ENCODE assay signal across 18 cellular contexts in genomic region chr11:56883590-56883989, GRCh38.
DNase-seq lines count a peak whose midpoint lies in the region; ATAC-seq, FAIRE-seq and TF ChIP-seq lines count a peak whose summit lies in the region.
"Had no signal": no experiment of that assay in that cellular context is flagged by ENCODE, and none has a peak within 500 bp of the region (broad histone marks: within the 10 kb centered on the region; RNA-seq: fewer than 3 reads in every experiment).

No MANE protein-coding gene starts in this region.

- H3K79me2 ChIP-seq in osteoblast (ENCODE audit: insufficient read depth, low read length), result no peaks in the 10 kb centered on the region

- TF ChIP-seq EP300 in A549 (IDR thresholded peaks at IDR 0.05), result no peak

- no peak for DNase-seq in A549 (ENCODE audit: low read depth in 1 of 2, low spot score in 1 of 2)
- DNase-seq in colonic mucosa, result no peak
- peak; percentile 38 for DNase-seq in osteoblast (ENCODE audit: insufficient read length, low spot score, missing footprints)
- DNase-seq in activated effector memory CD4-positive, alpha-beta T cell treated with Interleukin-2 at 50 U/mL for 16 hours, result no peak
- no peak for DNase-seq in stimulated activated CD4-positive, alpha-beta T cell treated with anti-CD3 and anti-CD28 coated beads, Interleukin-12 subunit alpha, Interleukin-12 subunit beta, amount 100 ng/mL, for 4 hours
- DNase-seq: 8988T; C1 segment of cervical spinal cord; CD4-positive, alpha-beta memory T cell; COR-L47; DMS153; DND-41; GOT3; HFFc6 had no signal

- H3K27me3 ChIP-seq in colonic mucosa (no peaks in the 10 kb centered on the region), osteoblast (ENCODE audit: insufficient read depth, low read length) (no peaks in the 10 kb centered on the region)

- TF ChIP-seq POLR2A in A549 (IDR thresholded peaks at IDR 0.05; ENCODE audit: low read length), result no peak

- no peak for TF ChIP-seq RAD21 in A549 (conservative IDR thresholded peaks at IDR 0.05 in 1 of 2, IDR thresholded peaks at IDR 0.05 in 1 of 2)

- H3K4me1 ChIP-seq in A549 (peaks cover 41% of the 10 kb centered on the region), colonic mucosa (no peaks in the 10 kb centered on the region), osteoblast (ENCODE audit: insufficient read depth, low read length) (no peaks in the 10 kb centered on the region)
- H3K4me1 ChIP-seq: HAP-1 had no signal

- no peak for FAIRE-seq in A549 (lab: Jason Lieb, UNC)
- FAIRE-seq: G401.6, GM12892, H54 had no signal

- no peak overlapping the region for H3K4me2 ChIP-seq in A549
- no peak overlapping the region for H3K4me2 ChIP-seq in osteoblast (ENCODE audit: insufficient read depth, low read length)

- POLR2A ChIA-PET in A549 (lab: Yijun Ruan, JAX), result no interaction called here

- H3K27ac ChIP-seq in A549 (peak overlapping the region; percentile 22 to 62; a peak in 4 of 6 replicates), colonic mucosa (peak overlapping the region; percentile 50), osteoblast (ENCODE audit: low read depth, low read length) (no peak overlapping the region)

- H3K9ac ChIP-seq in colonic mucosa (ENCODE audit: low read depth in 2 of 2, low read length in 2 of 2), result no peak overlapping the region

- H3K36me3 ChIP-seq in colonic mucosa (no peaks in the 10 kb centered on the region), osteoblast (ENCODE audit: insufficient read depth, low read length) (no peaks in the 10 kb centered on the region)
- H3K36me3 ChIP-seq: HAP-1 had no signal

- TF ChIP-seq CTCF in A549 (IDR thresholded peaks at IDR 0.05) (no peak), colonic mucosa (IDR thresholded peaks at IDR 0.05) (no peak), osteoblast (IDR thresholded peaks at IDR 0.05; ENCODE audit: extremely low read depth, low read depth, low read length) (no peak)

- H3K9me3 ChIP-seq in A549 (no peaks in the 10 kb centered on the region), colonic mucosa (no peaks in the 10 kb centered on the region), osteoblast (ENCODE audit: low read depth, low read length) (no peaks in the 10 kb centered on the region)
- H3K9me3 ChIP-seq: HAP-1 had no signal

- 88% methylated on average over 3 of the region's 3 CpGs for WGBS in A549 (ENCODE audit: missing lambda C conversion rate)

- intact Hi-C loops in colonic mucosa (cut with DNase I), result no loop called here

- ATAC-seq in A549 (no peak), HG03521 (IDR thresholded peaks at IDR 0.05; ENCODE audit: unreplicated experiment) (no peak)

- CTCF ChIA-PET in A549 (lab: Yijun Ruan, JAX), result interaction anchor here (1.5 kb wide), 1 partner anchor 394 kb away, joined by 3 read pairs; no protein-coding TSS in a partner anchor

- H2AFZ ChIP-seq in osteoblast (ENCODE audit: low read length), result no peak overlapping the region

- H3K4me3 ChIP-seq in A549, result no peak overlapping the region
- no peak overlapping the region for H3K4me3 ChIP-seq in colonic mucosa
- H3K4me3 ChIP-seq in osteoblast (ENCODE audit: insufficient read depth, low read length), result no peak overlapping the region
- H3K4me3 ChIP-seq: HAP-1 had no signal

- H4K20me1 ChIP-seq in osteoblast (ENCODE audit: insufficient read depth, low read length), result no peaks in the 10 kb centered on the region

TF ChIP-seq in A549, 52 proteins besides CTCF, POLR2A, EP300 and RAD21:
- no peak for TF ChIP-seq HEYL (CRISPR knock-in tag; IDR thresholded peaks at IDR 0.05)
- peak; percentile 86 for TF ChIP-seq MAFK (IDR thresholded peaks at IDR 0.05; ENCODE audit: partially characterized antibody)
- no peak for TF ChIP-seq ZNF302 (CRISPR knock-in tag; IDR thresholded peaks at IDR 0.05)
- TF ChIP-seq, protein P1, sequence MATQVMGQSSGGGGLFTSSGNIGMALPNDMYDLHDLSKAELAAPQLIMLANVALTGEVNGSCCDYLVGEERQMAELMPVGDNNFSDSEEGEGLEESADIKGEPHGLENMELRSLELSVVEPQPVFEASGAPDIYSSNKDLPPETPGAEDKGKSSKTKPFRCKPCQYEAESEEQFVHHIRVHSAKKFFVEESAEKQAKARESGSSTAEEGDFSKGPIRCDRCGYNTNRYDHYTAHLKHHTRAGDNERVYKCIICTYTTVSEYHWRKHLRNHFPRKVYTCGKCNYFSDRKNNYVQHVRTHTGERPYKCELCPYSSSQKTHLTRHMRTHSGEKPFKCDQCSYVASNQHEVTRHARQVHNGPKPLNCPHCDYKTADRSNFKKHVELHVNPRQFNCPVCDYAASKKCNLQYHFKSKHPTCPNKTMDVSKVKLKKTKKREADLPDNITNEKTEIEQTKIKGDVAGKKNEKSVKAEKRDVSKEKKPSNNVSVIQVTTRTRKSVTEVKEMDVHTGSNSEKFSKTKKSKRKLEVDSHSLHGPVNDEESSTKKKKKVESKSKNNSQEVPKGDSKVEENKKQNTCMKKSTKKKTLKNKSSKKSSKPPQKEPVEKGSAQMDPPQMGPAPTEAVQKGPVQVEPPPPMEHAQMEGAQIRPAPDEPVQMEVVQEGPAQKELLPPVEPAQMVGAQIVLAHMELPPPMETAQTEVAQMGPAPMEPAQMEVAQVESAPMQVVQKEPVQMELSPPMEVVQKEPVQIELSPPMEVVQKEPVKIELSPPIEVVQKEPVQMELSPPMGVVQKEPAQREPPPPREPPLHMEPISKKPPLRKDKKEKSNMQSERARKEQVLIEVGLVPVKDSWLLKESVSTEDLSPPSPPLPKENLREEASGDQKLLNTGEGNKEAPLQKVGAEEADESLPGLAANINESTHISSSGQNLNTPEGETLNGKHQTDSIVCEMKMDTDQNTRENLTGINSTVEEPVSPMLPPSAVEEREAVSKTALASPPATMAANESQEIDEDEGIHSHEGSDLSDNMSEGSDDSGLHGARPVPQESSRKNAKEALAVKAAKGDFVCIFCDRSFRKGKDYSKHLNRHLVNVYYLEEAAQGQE (IDR thresholded peaks at IDR 0.05), result no peak
